1 cellular context compared by ENCODE assay signal in the genomic region with DNA sequence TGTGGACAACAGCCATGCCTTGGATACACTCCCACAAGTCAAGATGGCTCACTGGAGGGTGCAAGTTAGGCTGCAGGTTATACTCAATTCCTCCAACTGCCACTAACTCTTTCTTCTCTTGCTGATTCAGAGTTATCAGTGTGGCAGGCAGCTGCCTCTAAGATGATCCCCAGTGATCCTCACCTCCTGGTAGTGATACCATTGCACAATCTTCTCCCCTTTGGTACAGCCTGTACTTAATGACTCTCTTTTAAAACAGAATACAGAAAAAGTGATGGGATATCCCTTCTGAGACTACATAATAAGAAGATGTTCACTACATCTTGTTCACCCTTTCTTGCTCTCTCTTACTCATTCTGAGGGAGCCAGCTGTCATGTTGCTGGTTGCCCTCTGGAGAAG.
TF ChIP-seq lines count a peak whose summit lies in the region.

No MANE protein-coding gene starts in this region.

TF ChIP-seq in IMR-90, 13 proteins besides CTCF, POLR2A, EP300 and RAD21 (continued from another document):
- TF ChIP-seq USF2 (IDR thresholded peaks at IDR 0.05; ENCODE audit: low read depth, low read length), result no peak
